10 cellular contexts compared by ENCODE assay signal in the genomic region with DNA sequence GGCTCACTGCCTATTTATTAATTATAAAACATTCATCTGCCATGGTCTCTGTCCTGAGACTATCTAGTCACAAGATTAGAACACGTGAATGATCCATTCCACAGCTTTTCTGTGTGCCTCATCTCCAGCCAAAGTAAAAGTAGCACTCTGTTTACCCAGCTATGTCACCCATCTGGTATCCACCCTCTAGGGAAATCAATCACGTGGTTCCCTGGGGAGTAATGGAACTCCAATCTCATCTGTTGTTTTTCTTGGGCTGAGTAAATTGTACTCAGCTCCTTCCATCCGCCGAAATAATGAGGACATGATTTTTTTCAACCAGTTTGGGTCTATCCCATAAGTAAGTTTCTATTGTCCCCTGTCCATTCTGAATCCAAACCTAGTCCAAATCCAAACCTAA. TPM values are rescaled to one million over a fixed set of nuclear protein-coding genes. Genes with fewer than 3 reads are reported as not detected.
"Had no signal": no experiment of that assay in that cellular context is flagged by ENCODE, and none has a peak within 500 bp of the region (broad histone marks: within the 10 kb centered on the region; RNA-seq: fewer than 3 reads in every experiment).

No MANE protein-coding gene starts in this region.

RNA-seq across cellular contexts. Expression of gene TCP11X2, which starts 13.0 kb away (rescaled TPM):
- total RNA-seq: LHCN-M2, MCF 10A, NCI-H460, OCI-LY7, PC-9, Right ventricle myocardium inferior, RPMI7951, SJCRH30, SK-MEL-5, T-cell had no signal

RNA-seq across cellular contexts. Expression of gene NXF2B, which starts 18.8 kb away (rescaled TPM):
- total RNA-seq: LHCN-M2, MCF 10A, NCI-H460, OCI-LY7, PC-9, Right ventricle myocardium inferior, RPMI7951, SJCRH30, T-cell had no signal

RNA-seq across cellular contexts. Expression of gene TMSB15A, which starts 57.9 kb away (rescaled TPM):
- total RNA-seq: MCF 10A, OCI-LY7, PC-9, T-cell had no signal
